Comparison of ENCODE assay signal across 26 cellular contexts in the genomic region with DNA sequence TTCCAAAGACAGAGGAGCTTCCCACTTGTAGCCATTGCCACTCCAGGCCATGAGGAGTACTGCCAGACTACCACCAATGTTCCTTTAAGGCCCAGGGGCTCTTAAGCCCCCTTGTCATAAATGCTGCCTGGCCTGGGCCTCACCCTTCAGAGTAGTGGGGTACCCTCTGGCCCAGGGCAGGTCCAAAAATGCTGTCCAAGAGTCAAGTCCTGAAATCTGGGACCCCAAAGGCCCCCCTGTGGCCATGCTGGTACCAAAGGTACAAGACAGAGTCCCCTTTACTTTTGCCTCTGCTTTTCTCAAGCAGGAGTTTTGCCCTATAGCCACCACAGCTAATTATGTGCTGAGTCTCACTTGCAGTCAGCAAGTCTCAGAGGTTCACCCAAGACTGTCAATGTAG. TPM values are rescaled to one million over a fixed set of nuclear protein-coding genes. Genes with fewer than 3 reads are reported as not detected.
DNase-seq lines count a peak whose midpoint lies in the region; ATAC-seq, FAIRE-seq and TF ChIP-seq lines count a peak whose summit lies in the region.
"Had no signal": no experiment of that assay in that cellular context is flagged by ENCODE, and none has a peak within 500 bp of the region (broad histone marks: within the 10 kb centered on the region; RNA-seq: fewer than 3 reads in every experiment).

No MANE protein-coding gene starts in this region.

- no peak overlapping the region for H4K91ac ChIP-seq in trophoblast cell (ENCODE audit: low read depth, low read length)

- FAIRE-seq in GM12891 (lab: Jason Lieb, UNC): peak; percentile 35
- FAIRE-seq in HepG2 (lab: Jason Lieb, UNC): no peak
- FAIRE-seq: H54, RCC 7860 had no signal

- no peak overlapping the region for H4K12ac ChIP-seq in trophoblast cell (ENCODE audit: low read depth, low read length)

- H3K27ac ChIP-seq in HepG2 (ENCODE audit: extremely low read length, insufficient read depth, low read length): no peak overlapping the region
- H3K27ac ChIP-seq in trophoblast cell (ENCODE audit: low read depth, low read length): no peak overlapping the region
- H3K27ac ChIP-seq: BLaER1 treated with 17β-estradiol and CSF1 and Interleukin-3, amounts not matched to agents 10 nM and 100 nM; HL-60; SJSA1 had no signal

- H3K9ac ChIP-seq in HepG2 (ENCODE audit: insufficient read depth, low read depth, low read length) (no peak overlapping the region), trophoblast cell (ENCODE audit: low read length) (no peak overlapping the region)
- H3K9ac ChIP-seq: BLaER1 treated with 17β-estradiol and CSF1 and Interleukin-3, amounts not matched to agents 10 nM and 100 nM had no signal

- CTCF ChIA-PET in HepG2 (lab: Yijun Ruan, JAX; ENCODE audit: low intra/inter-chr PET ratio, low total read pairs): no interaction called here

- BruUV-seq in HepG2 (replicated peaks; lab: Mats Ljungman, UMichigan): no TSS peak

- H3K4me1 ChIP-seq in HepG2 (ENCODE audit: insufficient read depth, low read length): peaks cover 20% of the 10 kb centered on the region
- H3K4me1 ChIP-seq in trophoblast cell (ENCODE audit: control insufficient read depth in 1 of 2, insufficient read depth in 2 of 2, low read length in 2 of 2): no peaks in the 10 kb centered on the region
- H3K4me1 ChIP-seq: BLaER1 treated with 17β-estradiol and CSF1 and Interleukin-3, amounts not matched to agents 10 nM and 100 nM; SJSA1 had no signal

- H3K27me3 ChIP-seq in HepG2 (ENCODE audit: control insufficient read depth in 1 of 2, insufficient read depth in 2 of 2, low read length in 2 of 2) (no peaks in the 10 kb centered on the region; a peak in 1 of 5 replicates), trophoblast cell (ENCODE audit: insufficient read depth, low read length) (no peaks in the 10 kb centered on the region)
- H3K27me3 ChIP-seq: BLaER1 treated with 17β-estradiol and CSF1 and Interleukin-3, amounts not matched to agents 10 nM and 100 nM; SJSA1 had no signal

- no peak overlapping the region for H3K14ac ChIP-seq in trophoblast cell (ENCODE audit: low read length)

- TF ChIP-seq RAD21 in HepG2 (CRISPR knock-in tag; IDR thresholded peaks at IDR 0.05): no peak

- H3K79me1 ChIP-seq in trophoblast cell (ENCODE audit: low read length): no peaks in the 10 kb centered on the region

- H3K36me3 Mint-ChIP-seq in T-helper 17 cell (ENCODE audit: low read depth): peaks cover 2% of the 10 kb centered on the region

- no peak overlapping the region for H3K4me2 ChIP-seq in HepG2 (ENCODE audit: low read depth, low read length)
- no peak overlapping the region for H3K4me2 ChIP-seq in trophoblast cell (ENCODE audit: low read length)
- H3K4me2 ChIP-seq: BLaER1 treated with 17β-estradiol and CSF1 and Interleukin-3, amounts not matched to agents 10 nM and 100 nM had no signal

- H2BK5ac ChIP-seq in trophoblast cell (ENCODE audit: low read depth, low read length, poor library complexity): no peak overlapping the region

- no peak overlapping the region for H3K23ac ChIP-seq in trophoblast cell (ENCODE audit: low read length)

- ATAC-seq in T-helper 17 cell (no peak), HepG2 (peak; percentile 34; the same call in 2 of the 3 replicates)

- H3K4me1 Mint-ChIP-seq in T-helper 17 cell: peaks cover 5% of the 10 kb centered on the region

- in situ Hi-C loops in HepG2 (cut with HindIII; ENCODE audit: extremely low pct_ligation_motif_present, low pct_unique_long_range_greater_than_20kb): no loop called here

- H3K4me3 ChIP-seq in HepG2 (replicated peaks in 1 of 3; ENCODE audit: insufficient read depth in 1 of 3, low read depth in 2 of 3, low read length in 3 of 3): no peak overlapping the region
- H3K4me3 ChIP-seq in trophoblast cell (ENCODE audit: low read depth, low read length): no peak overlapping the region
- no peak overlapping the region for H3K4me3 ChIP-seq in lower leg skin (ENCODE audit: low read depth, poor library complexity, severe bottlenecking)
- H3K4me3 ChIP-seq: BLaER1 treated with 17β-estradiol and CSF1 and Interleukin-3, amounts not matched to agents 10 nM and 100 nM; SJSA1 had no signal

- intact Hi-C loops in HepG2 (cut with micrococcal nuclease; ENCODE audit: unreplicated experiment): no loop called here
- intact Hi-C loops in lower leg skin (cut with DNase I; ENCODE audit: low total_unique reads): no loop called here

- H3K27me3 Mint-ChIP-seq in T-helper 17 cell: no peaks in the 10 kb centered on the region
- H3K27me3 Mint-ChIP-seq: CD4-positive, alpha-beta memory T cell had no signal

- TF ChIP-seq POLR2A in GM12891 (IDR thresholded peaks at IDR 0.05; ENCODE audit: low read depth, low read length) (no peak), HepG2 (IDR thresholded peaks at IDR 0.05; ENCODE audit: insufficient read depth in 1 of 2, low read depth in 2 of 2, low read length in 2 of 2) (no peak), lower leg skin (IDR thresholded peaks at IDR 0.05) (no peak)

- H3K4ac ChIP-seq in trophoblast cell (ENCODE audit: low read depth, low read length): peak overlapping the region; percentile 4

- H2BK12ac ChIP-seq in trophoblast cell (ENCODE audit: low read length): no peak overlapping the region

- no peak overlapping the region for H4K8ac ChIP-seq in trophoblast cell (ENCODE audit: low read depth, low read length)

- H2AFZ ChIP-seq in HepG2 (ENCODE audit: low read length) (no peak overlapping the region), trophoblast cell (ENCODE audit: insufficient read depth, low read length, poor library complexity) (no peak overlapping the region)

- no peak overlapping the region for H2AK5ac ChIP-seq in trophoblast cell (ENCODE audit: low read length)

- H4K20me1 ChIP-seq in HepG2 (ENCODE audit: insufficient read depth, low read length): peaks cover 4% of the 10 kb centered on the region; the same call in 1 of the 2 replicates

- peaks cover 5 to 17% of the 10 kb centered on the region in 2 experiments for H3K36me3 ChIP-seq in HepG2 (replicated peaks in 1 of 2; ENCODE audit: control insufficient read depth in 1 of 2, insufficient read depth in 2 of 2, low read length in 2 of 2)
- H3K36me3 ChIP-seq in trophoblast cell (ENCODE audit: control insufficient read depth in 1 of 2, insufficient read depth in 2 of 2, low read length in 2 of 2): peaks cover 0 to 5% of the 10 kb centered on the region in 2 experiments

- peak overlapping the region; percentile 42 for H3K27ac Mint-ChIP-seq in T-helper 17 cell
- H3K27ac Mint-ChIP-seq: HFFc6 had no signal

- no peak overlapping the region for H2BK120ac ChIP-seq in trophoblast cell (ENCODE audit: insufficient read depth, low read length, poor library complexity)

- DNase-seq in GM12891 (ENCODE audit: insufficient read length, low spot score) (no peak), T-helper 17 cell (no peak), HepG2 (ENCODE audit: low spot score) (no peak), trophoblast cell (no peak), lower leg skin (ENCODE audit: low spot score in 2 of 2) (no peak), MV-4-11 (lab: John Stamatoyannopoulos, UW) (no peak), putamen (ENCODE audit: low spot score) (no peak)
- DNase-seq in activated effector memory CD4-positive, alpha-beta T cell treated with Interleukin-2 at 50 U/mL for 16 hours: no peak
- DNase-seq: 8988T; CD4-positive, alpha-beta memory T cell; GDM1; HFFc6; KBM-7; NCI-H1105 treated with DMSO at 0.1 percent for 48 hours; NCI-H1694; NCI-H2081; NCI-H2171; NCI-H345; NCI-H524; NCI-H774; OCI-M1 had no signal

- TF ChIP-seq EP300 in HepG2 (IDR thresholded peaks at IDR 0.05; ENCODE audit: low read depth in 2 of 2, low read length in 2 of 2) (no peak), HepG2 (CRISPR knock-in tag; IDR thresholded peaks at IDR 0.05; ENCODE audit: borderline replicate concordance) (no peak)

- H3K9me3 ChIP-seq in T-helper 17 cell (ENCODE audit: control insufficient read depth, low read length, poor library complexity, severe bottlenecking): no peaks in the 10 kb centered on the region
- peaks cover 6% of the 10 kb centered on the region; the same call in 1 of the 2 replicates for H3K9me3 ChIP-seq in HepG2 (ENCODE audit: low read length)
- peaks cover 2% of the 10 kb centered on the region for H3K9me3 ChIP-seq in trophoblast cell (ENCODE audit: insufficient read depth, low read depth, low read length)

- peak overlapping the region; percentile 27 for H3K18ac ChIP-seq in trophoblast cell (ENCODE audit: low read length)

- H3K4me3 Mint-ChIP-seq in T-helper 17 cell: no peak overlapping the region
- H3K4me3 Mint-ChIP-seq: CD4-positive, alpha-beta memory T cell; HFFc6 had no signal

- H3K79me2 ChIP-seq in HepG2 (ENCODE audit: insufficient read depth, low read length) (peaks cover 44% of the 10 kb centered on the region), trophoblast cell (ENCODE audit: control insufficient read depth, insufficient read depth, low read length, poor library complexity) (no peaks in the 10 kb centered on the region)

- POLR2A ChIA-PET in HepG2 (lab: Yijun Ruan, JAX): no interaction called here

- TF ChIP-seq CTCF in HepG2 (CRISPR knock-in tag; IDR thresholded peaks at IDR 0.05) (no peak), lower leg skin (IDR thresholded peaks at IDR 0.05) (no peak)

RNA-seq across cellular contexts. Expression of gene RAB33B, which starts 16.4 kb away (rescaled TPM):
- polyA plus RNA-seq in GM12891 (2012; ENCODE audit: low read depth, missing spikeins): 2.8 TPM
- total RNA-seq in T-helper 17 cell (10 to 100 TPM; 19.9 to 20.1 TPM), HepG2 (2016; rRNA removed; fragmentation: Illumina TruSeq; extraction: Trizol) (8.1 and 8.6 TPM in 2 replicates), lower leg skin (10 to 100 TPM in 3 of 4 donors, 1 to 10 TPM in 1; 8.1 to 12.3 (median 10.8) TPM)
- total RNA-seq in HepG2 (2016; cell fraction: cytosol; rRNA removed; fragmentation: Illumina TruSeq; extraction: Trizol; ENCODE audit: low read depth): 1.9 TPM in 2 replicates
- 7.8 and 10.1 TPM in 2 replicates for total RNA-seq in HepG2 (2016; cell fraction: insoluble cytoplasmic fraction; rRNA removed; fragmentation: Illumina TruSeq; extraction: Trizol)
- 6.8 and 7.0 TPM in 2 replicates for total RNA-seq in HepG2 (2016; cell fraction: membrane; rRNA removed; fragmentation: Illumina TruSeq; extraction: Trizol)
- total RNA-seq in HepG2 (2016; cell fraction: nucleus; rRNA removed; fragmentation: Illumina TruSeq; extraction: Trizol): 5.2 and 6.3 TPM in 2 replicates
- 6.3 and 7.6 TPM in 2 replicates for polyA plus RNA-seq in HepG2 (2011; rRNA removed)
- polyA plus RNA-seq in HepG2 (2011; cell fraction: cytosol; rRNA removed): 4.8 and 5.2 TPM in 2 replicates
- polyA plus RNA-seq in HepG2 (2011; cell fraction: nucleus; rRNA removed): 4.7 and 4.9 TPM in 2 replicates
- 5.0 and 6.3 TPM in 2 replicates for polyA plus RNA-seq in HepG2 (2012)
- polyA plus RNA-seq in HepG2 (2016; cell fraction: cytosol; fragmentation: Illumina TruSeq; extraction: Trizol; ENCODE audit: low read depth): 0.71 and 0.95 TPM in 2 replicates
- polyA plus RNA-seq in HepG2 (2016; cell fraction: insoluble cytoplasmic fraction; fragmentation: Illumina TruSeq; extraction: Trizol; ENCODE audit: low read depth): 7.8 and 8.4 TPM in 2 replicates
- 3.5 and 3.7 TPM in 2 replicates for polyA plus RNA-seq in HepG2 (2016; cell fraction: membrane; fragmentation: Illumina TruSeq; extraction: Trizol; ENCODE audit: low read depth)
- polyA plus RNA-seq in HepG2 (2016; cell fraction: nucleus; fragmentation: Illumina TruSeq; extraction: Trizol; ENCODE audit: insufficient read depth, low read depth): 6.9 and 7.7 TPM in 2 replicates
- 4.0 and 13.6 TPM in 2 replicates for polyA minus RNA-seq in HepG2 (2011; rRNA and poly(A)+ RNA removed; ENCODE audit: low replicate concordance)
- polyA minus RNA-seq in HepG2 (2011; cell fraction: cytosol; rRNA and poly(A)+ RNA removed): 9.8 TPM in 2 replicates
- polyA minus RNA-seq in HepG2 (2011; cell fraction: nucleus; rRNA and poly(A)+ RNA removed): 9.0 and 9.3 TPM in 2 replicates
- 4.5 and 4.6 TPM in 2 replicates for polyA plus RNA-seq in trophoblast cell (2013)
